ENCODE assay signal across 23 cellular contexts in the genomic region with DNA sequence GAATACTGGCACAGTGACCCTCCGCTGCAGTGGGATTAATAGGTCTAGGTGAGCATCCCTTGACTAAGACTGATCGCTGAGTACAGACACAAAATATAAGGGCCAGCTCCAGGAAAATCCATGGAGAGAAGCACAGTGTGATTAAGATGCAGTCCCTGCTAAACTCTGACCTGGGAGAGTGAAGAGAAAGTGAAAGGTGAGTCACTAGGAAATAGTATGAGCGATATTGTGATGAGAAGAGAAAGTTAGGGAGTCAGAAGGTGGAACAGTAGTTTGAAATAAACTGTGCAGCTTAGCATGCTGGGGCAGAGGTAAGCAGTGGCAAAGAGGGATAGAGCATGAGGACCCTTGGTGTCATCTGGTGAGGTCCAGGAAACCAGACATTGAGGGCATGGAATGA.
DNase-seq lines count a peak whose midpoint lies in the region; ATAC-seq and TF ChIP-seq lines count a peak whose summit lies in the region.
"Had no signal": no experiment of that assay in that cellular context is flagged by ENCODE, and none has a peak within 500 bp of the region (broad histone marks: within the 10 kb centered on the region; RNA-seq: fewer than 3 reads in every experiment).

No MANE protein-coding gene starts in this region.

- no peak for TF ChIP-seq CTCF in epithelial cell of esophagus (IDR thresholded peaks at IDR 0.05; ENCODE audit: insufficient read depth, low read depth, low read length, missing control alignments)

- H3K9me3 Mint-ChIP-seq in activated naive CD8-positive, alpha-beta T cell treated with anti-CD3 and anti-CD28 coated beads, Interleukin-2, amount 50 U/mL, for 24 hours, result no peaks in the 10 kb centered on the region
- H3K9me3 Mint-ChIP-seq in activated naive CD8-positive, alpha-beta T cell treated with anti-CD3 and anti-CD28 coated beads for 36 hours, result no peaks in the 10 kb centered on the region

- peak; percentile 40 for ATAC-seq in activated naive CD8-positive, alpha-beta T cell treated with anti-CD3 and anti-CD28 coated beads, Interleukin-2, amount 50 U/mL, for 24 hours
- peak; percentile 46 for ATAC-seq in stimulated activated naive CD8-positive, alpha-beta T cell treated with anti-CD3 and anti-CD28 coated beads, Interleukin-15, Interleukin-2, amounts not matched to agents 100 U/mL and 50 U/mL, for 24 hours
- no peak for ATAC-seq in GM19395 (IDR thresholded peaks at IDR 0.05; ENCODE audit: unreplicated experiment)
- ATAC-seq: A549, HCT116, Panc1 had no signal

- no peaks in the 10 kb centered on the region for H3K36me3 Mint-ChIP-seq in activated naive CD8-positive, alpha-beta T cell treated with anti-CD3 and anti-CD28 coated beads, Interleukin-2, amount 50 U/mL, for 24 hours (ENCODE audit: low read depth)
- no peaks in the 10 kb centered on the region for H3K36me3 Mint-ChIP-seq in activated naive CD8-positive, alpha-beta T cell treated with anti-CD3 and anti-CD28 coated beads for 36 hours
- H3K36me3 Mint-ChIP-seq: CD4-positive, alpha-beta memory T cell had no signal

- DNase-seq in activated naive CD8-positive, alpha-beta T cell treated with anti-CD3 and anti-CD28 coated beads, Interleukin-2, amount 50 U/mL, for 24 hours, result no peak
- no peak for DNase-seq in activated naive CD8-positive, alpha-beta T cell treated with anti-CD3 and anti-CD28 coated beads for 36 hours
- DNase-seq in HPDE6-E6E7 (ENCODE audit: extremely low spot score), result peak; percentile 43
- DNase-seq in epithelial cell of esophagus (ENCODE audit: low read depth), result peak; percentile 43
- DNase-seq in stimulated activated naive CD8-positive, alpha-beta T cell treated with anti-CD3 and anti-CD28 coated beads, Interleukin-15, Interleukin-2, amounts not matched to agents 100 U/mL and 50 U/mL, for 24 hours, result no peak
- no peak for DNase-seq in NCI-H2196 (lab: John Stamatoyannopoulos, UW; ENCODE audit: unreplicated experiment)
- no peak for DNase-seq in HCEC 1CT
- DNase-seq: C1 segment of cervical spinal cord; CD4-positive, alpha-beta memory T cell; COR-L47; DMS53; GOT3; IMR-90; KG1; MG63; NCI-H2029 treated with DMSO at 0.1 percent for 48 hours; NCI-H2227 treated with DMSO at 0.1 percent for 48 hours; NCI-H526 treated with DMSO at 0.1 percent for 48 hours; SHP77 treated with DMSO at 0.1 percent for 48 hours had no signal

- H3K4me3 ChIP-seq in epithelial cell of esophagus (ENCODE audit: low read length), result no peak overlapping the region
- H3K4me3 ChIP-seq: A549, MG63 had no signal

- H3K27ac Mint-ChIP-seq in activated naive CD8-positive, alpha-beta T cell treated with anti-CD3 and anti-CD28 coated beads, Interleukin-2, amount 50 U/mL, for 24 hours, result no peak overlapping the region
- H3K27ac Mint-ChIP-seq in activated naive CD8-positive, alpha-beta T cell treated with anti-CD3 and anti-CD28 coated beads for 36 hours, result no peak overlapping the region
- H3K27ac Mint-ChIP-seq: CD4-positive, alpha-beta memory T cell had no signal

- H3K4me1 Mint-ChIP-seq in activated naive CD8-positive, alpha-beta T cell treated with anti-CD3 and anti-CD28 coated beads, Interleukin-2, amount 50 U/mL, for 24 hours, result no peaks in the 10 kb centered on the region
- H3K4me1 Mint-ChIP-seq in activated naive CD8-positive, alpha-beta T cell treated with anti-CD3 and anti-CD28 coated beads for 36 hours, result peaks cover 4% of the 10 kb centered on the region
- H3K4me1 Mint-ChIP-seq: CD4-positive, alpha-beta memory T cell had no signal

- peaks cover 3% of the 10 kb centered on the region for H3K27me3 Mint-ChIP-seq in activated naive CD8-positive, alpha-beta T cell treated with anti-CD3 and anti-CD28 coated beads, Interleukin-2, amount 50 U/mL, for 24 hours
- H3K27me3 Mint-ChIP-seq in activated naive CD8-positive, alpha-beta T cell treated with anti-CD3 and anti-CD28 coated beads for 36 hours, result peaks cover 18% of the 10 kb centered on the region

- H3K4me3 Mint-ChIP-seq in activated naive CD8-positive, alpha-beta T cell treated with anti-CD3 and anti-CD28 coated beads, Interleukin-2, amount 50 U/mL, for 24 hours, result no peak overlapping the region
- no peak overlapping the region for H3K4me3 Mint-ChIP-seq in activated naive CD8-positive, alpha-beta T cell treated with anti-CD3 and anti-CD28 coated beads for 36 hours
- H3K4me3 Mint-ChIP-seq: CD4-positive, alpha-beta memory T cell had no signal

Comparison
In these comparisons a context has a peak if more than half of its experiments do, and no peak if none do; other contexts are left out.
1. DNase-seq: peak in HPDE6-E6E7 (single experiment) and epithelial cell of esophagus (single experiment); none in activated naive CD8-positive, alpha-beta T cell treated with anti-CD3 and anti-CD28 coated beads, Interleukin-2, amount 50 U/mL, for 24 hours (single experiment), activated naive CD8-positive, alpha-beta T cell treated with anti-CD3 and anti-CD28 coated beads for 36 hours (single experiment), stimulated activated naive CD8-positive, alpha-beta T cell treated with anti-CD3 and anti-CD28 coated beads, Interleukin-15, Interleukin-2, amounts not matched to agents 100 U/mL and 50 U/mL, for 24 hours (single experiment), NCI-H2196 (single experiment) and HCEC 1CT (single experiment).